14 cellular contexts compared by ENCODE assay signal in genomic region chr17:76956846-76957540, GRCh38.
"Had no signal": no experiment of that assay in that cellular context is flagged by ENCODE, and none has a peak within 500 bp of the region (broad histone marks: within the 10 kb centered on the region; RNA-seq: fewer than 3 reads in every experiment).

No MANE protein-coding gene starts in this region.

- H3K36me3 Mint-ChIP-seq: activated naive CD8-positive, alpha-beta T cell treated with anti-CD3 and anti-CD28 coated beads for 36 hours; WTC11 had no signal

- H3K9me3 Mint-ChIP-seq: activated naive CD8-positive, alpha-beta T cell treated with anti-CD3 and anti-CD28 coated beads for 36 hours; endodermal cell; WTC11 had no signal

- H3K27ac Mint-ChIP-seq: activated naive CD8-positive, alpha-beta T cell treated with anti-CD3 and anti-CD28 coated beads for 36 hours; endodermal cell; T-helper 17 cell; WTC11 had no signal

- DNase-seq: activated CD4-positive, alpha-beta T cell treated with anti-CD3 and anti-CD28 coated beads, Interleukin-2, amount 50 U/mL, for 1 hour; activated CD8-positive, alpha-beta memory T cell treated with anti-CD3 and anti-CD28 coated beads for 24 hours; activated gamma-delta T cell treated with Interleukin-2 at 50 U/mL for 16 hours; activated naive CD8-positive, alpha-beta T cell treated with anti-CD3 and anti-CD28 coated beads for 36 hours; cerebellar nuclear complex; endodermal cell; left colon; midbrain; stimulated activated CD4-positive, alpha-beta T cell treated with anti-CD3 and anti-CD28 coated beads, Interleukin-15, amount 100 ng/mL, for 24 hours; stimulated activated CD4-positive, alpha-beta T cell treated with anti-CD3 and anti-CD28 coated beads, Interleukin-4, amount 100 ng/mL, for 24 hours; stimulated activated naive CD8-positive, alpha-beta T cell treated with anti-CD3 and anti-CD28 coated beads, Interleukin-15, Interleukin-2, amounts not matched to agents 100 U/mL and 50 U/mL, for 24 hours; T-helper 17 cell; transverse colon had no signal

- ATAC-seq: left colon; stimulated activated naive CD8-positive, alpha-beta T cell treated with anti-CD3 and anti-CD28 coated beads, Interleukin-15, Interleukin-2, amounts not matched to agents 100 U/mL and 50 U/mL, for 24 hours; T-helper 17 cell had no signal

- H3K4me3 Mint-ChIP-seq: activated naive CD8-positive, alpha-beta T cell treated with anti-CD3 and anti-CD28 coated beads for 36 hours; endodermal cell; T-helper 17 cell; WTC11 had no signal

- H3K27me3 Mint-ChIP-seq: activated naive CD8-positive, alpha-beta T cell treated with anti-CD3 and anti-CD28 coated beads for 36 hours; T-helper 17 cell had no signal

- H3K4me1 Mint-ChIP-seq: activated naive CD8-positive, alpha-beta T cell treated with anti-CD3 and anti-CD28 coated beads for 36 hours had no signal
